22 cellular contexts compared by ENCODE assay signal in the genomic region with DNA sequence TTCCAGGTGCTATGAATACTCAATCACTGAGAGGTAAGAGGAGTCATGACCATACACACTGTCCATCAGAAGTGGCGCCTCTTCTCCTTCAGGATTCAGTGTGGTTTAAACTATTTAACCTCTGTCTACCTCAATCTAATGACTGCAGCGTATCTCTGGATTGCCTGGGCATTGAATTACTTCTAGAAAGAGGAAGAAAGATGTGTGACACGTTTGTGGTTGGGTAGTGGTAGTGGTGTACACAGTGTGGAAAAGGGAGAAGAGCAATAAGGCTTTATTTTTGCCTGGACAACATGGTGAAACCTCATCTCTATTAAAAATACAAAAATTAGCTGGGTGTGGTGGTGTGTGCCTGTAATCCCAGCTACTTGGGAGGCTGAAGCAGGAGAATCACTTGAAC.
"Had no signal": no experiment of that assay in that cellular context is flagged by ENCODE, and none has a peak within 500 bp of the region (broad histone marks: within the 10 kb centered on the region; RNA-seq: fewer than 3 reads in every experiment).

No MANE protein-coding gene starts in this region.

- H3K27me3 ChIP-seq: foreskin keratinocyte, thyroid gland had no signal

- H3K9me3 ChIP-seq: thyroid gland had no signal

- H3K36me3 ChIP-seq: thyroid gland, WERI-Rb-1 had no signal

- H3K4me3 ChIP-seq: lung, thyroid gland had no signal

- H3K79me2 ChIP-seq: parathyroid adenoma had no signal

- DNase-seq: activated CD4-positive, alpha-beta T cell treated with anti-CD3 and anti-CD28 coated beads, Interleukin-2, amount 10 ng/mL, durations not matched to agents 7 days and 5 days; activated CD4-positive, CD25-positive, alpha-beta regulatory T cell treated with anti-CD3 and anti-CD28 coated beads, Interleukin-2, amount 50 U/mL, for 72 hours; activated CD8-positive, alpha-beta memory T cell treated with anti-CD3 and anti-CD28 coated beads, Interleukin-2, amount 10 ng/mL, durations not matched to agents 7 days and 5 days; activated CD8-positive, alpha-beta T cell treated with anti-CD3 and anti-CD28 coated beads for 36 hours; activated T-cell treated with anti-CD3 and anti-CD28 coated beads for 4 hours; aorta; effector CD4-positive, alpha-beta T cell; foreskin keratinocyte; kidney; naive B cell; nucleus accumbens; right cardiac atrium; stimulated activated CD4-positive, alpha-beta T cell treated with anti-CD3 and anti-CD28 coated beads, Interleukin-12 subunit alpha, Interleukin-12 subunit beta, amount 100 ng/mL, for 4 hours; stimulated activated CD4-positive, alpha-beta T cell treated with anti-CD3 and anti-CD28 coated beads, Interleukin-4, amount 100 ng/mL, for 4 hours; substantia nigra; thyroid gland; WERI-Rb-1 had no signal

- ATAC-seq: activated CD8-positive, alpha-beta memory T cell treated with anti-CD3 and anti-CD28 coated beads, Interleukin-2, amount 10 ng/mL, durations not matched to agents 7 days and 5 days; activated CD8-positive, alpha-beta T cell treated with anti-CD3 and anti-CD28 coated beads for 36 hours; activated naive CD4-positive, alpha-beta T cell treated with anti-CD3 and anti-CD28 coated beads, Interleukin-2, amount 50 U/mL, for 72 hours; foreskin keratinocyte; left lobe of liver; right cardiac atrium had no signal

- H3K9ac ChIP-seq: parathyroid adenoma had no signal

- H3K27ac ChIP-seq: foreskin keratinocyte, parathyroid adenoma, thyroid gland, WERI-Rb-1 had no signal

- H3K4me1 ChIP-seq: foreskin keratinocyte, parathyroid adenoma, thyroid gland had no signal

- H2AFZ ChIP-seq: parathyroid adenoma had no signal

- FAIRE-seq: kidney, TTC549 had no signal
